16 cellular contexts compared by ENCODE assay signal in the genomic region with DNA sequence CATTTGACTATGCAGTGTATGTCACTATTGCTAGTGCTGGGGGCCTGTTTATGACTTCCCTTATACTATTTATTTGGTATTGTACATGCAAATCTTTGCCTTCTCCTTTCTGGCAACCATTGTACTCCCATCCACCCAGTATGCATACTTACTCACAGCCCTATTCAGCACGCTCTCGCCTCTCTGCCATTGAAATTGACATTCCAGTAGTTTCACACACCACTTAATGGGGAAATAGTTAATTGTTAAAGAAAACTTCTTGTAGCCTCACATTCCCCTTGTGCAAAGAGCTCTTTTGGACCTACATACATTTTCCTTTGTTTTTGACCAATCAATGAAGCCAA. TPM values are rescaled to one million over a fixed set of nuclear protein-coding genes. Genes with fewer than 3 reads are reported as not detected.
"Had no signal": no experiment of that assay in that cellular context is flagged by ENCODE, and none has a peak within 500 bp of the region (broad histone marks: within the 10 kb centered on the region; RNA-seq: fewer than 3 reads in every experiment).

No MANE protein-coding gene starts in this region.

- ATAC-seq: activated CD8-positive, alpha-beta memory T cell treated with anti-CD3 and anti-CD28 coated beads, Interleukin-2, amount 10 ng/mL, durations not matched to agents 7 days and 5 days had no signal

- H3K27ac ChIP-seq: cardiac muscle cell, spleen, tibial artery had no signal

- H3K27me3 ChIP-seq: cardiac muscle cell, spleen, tibial artery had no signal

- H3K4me3 ChIP-seq: cardiac muscle cell, lung, spleen, tibial artery had no signal

- DNase-seq: activated B cell treated with CpG ODN at 0.5 μM for 24 hours; activated naive CD8-positive, alpha-beta T cell treated with anti-CD3 and anti-CD28 coated beads, Interleukin-2, amount 10 ng/mL, durations not matched to agents 7 days and 5 days; amygdala; effector memory CD4-positive, alpha-beta T cell; spleen; substantia nigra; tibial artery had no signal

- H3K9me3 ChIP-seq: spleen, tibial artery had no signal

- H3K4me1 ChIP-seq: spleen had no signal

RNA-seq across cellular contexts. Expression of a gene that starts 56.3 kb away (rescaled TPM):
- total RNA-seq: activated B cell treated with CpG ODN at 0.5 μM for 24 hours; activated CD4-positive, alpha-beta memory T cell treated with anti-CD3 and anti-CD28 coated beads, Interleukin-2, amount 10 ng/mL, durations not matched to agents 7 days and 5 days; activated CD8-positive, alpha-beta memory T cell treated with anti-CD3 and anti-CD28 coated beads, Interleukin-2, amount 10 ng/mL, durations not matched to agents 7 days and 5 days; activated naive CD8-positive, alpha-beta T cell treated with anti-CD3 and anti-CD28 coated beads, Interleukin-2, amount 10 ng/mL, durations not matched to agents 7 days and 5 days; cardiac muscle cell; chondrocyte; frontal cortex; mesothelial cell of epicardium; natural killer cell treated with Interleukin-12 subunit alpha and Interleukin-12 subunit beta and Interleukin-15 and Interleukin-18, amount 100 ng/mL, for 72 hours; spleen; urinary bladder had no signal
- polyA plus RNA-seq: cardiac muscle cell, lung, spleen, urinary bladder had no signal
